In the genomic region with DNA sequence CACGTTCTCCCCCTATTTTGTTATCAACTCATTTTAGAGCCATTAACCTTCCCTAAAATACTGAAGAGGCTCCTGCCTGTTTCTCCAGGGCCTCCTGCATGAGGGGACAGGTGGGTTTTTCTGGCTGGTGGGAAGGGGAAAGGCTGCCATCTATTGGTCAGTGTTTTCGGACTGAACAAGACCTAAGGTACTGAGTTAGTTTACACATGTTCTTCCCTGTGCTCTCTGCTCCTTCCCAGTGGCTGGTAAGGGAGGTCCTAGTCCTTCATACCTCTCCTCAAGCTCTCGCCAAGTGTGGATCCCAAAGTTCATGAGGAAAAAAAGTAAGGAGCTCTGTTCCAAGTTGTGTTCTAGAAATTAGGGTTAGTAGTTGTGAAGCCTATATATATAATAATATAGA, we compare ENCODE assay signal across 1 cellular context.
TF ChIP-seq lines count a peak whose summit lies in the region.

No MANE protein-coding gene starts in this region.

TF ChIP-seq in SK-N-SH, 30 proteins besides CTCF, POLR2A, EP300 and RAD21 (continued from another document):
- TF ChIP-seq CHD2 (IDR thresholded peaks at IDR 0.05; ENCODE audit: low read length, partially characterized antibody) (no peak), GABPA (IDR thresholded peaks at IDR 0.05; ENCODE audit: low read depth) (no peak), MXI1 (IDR thresholded peaks at IDR 0.05; ENCODE audit: low read depth, low read length) (no peak), SIN3A (IDR thresholded peaks at IDR 0.05; ENCODE audit: borderline replicate concordance, low read depth, low read length) (no peak), MEF2A (IDR thresholded peaks at IDR 0.05; ENCODE audit: borderline replicate concordance, low read depth) (no peak)
- TF ChIP-seq, protein P1, sequence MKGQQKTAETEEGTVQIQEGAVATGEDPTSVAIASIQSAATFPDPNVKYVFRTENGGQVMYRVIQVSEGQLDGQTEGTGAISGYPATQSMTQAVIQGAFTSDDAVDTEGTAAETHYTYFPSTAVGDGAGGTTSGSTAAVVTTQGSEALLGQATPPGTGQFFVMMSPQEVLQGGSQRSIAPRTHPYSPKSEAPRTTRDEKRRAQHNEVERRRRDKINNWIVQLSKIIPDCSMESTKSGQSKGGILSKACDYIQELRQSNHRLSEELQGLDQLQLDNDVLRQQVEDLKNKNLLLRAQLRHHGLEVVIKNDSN (IDR thresholded peaks at IDR 0.05; ENCODE audit: borderline replicate concordance, low read depth): no peak
TF ChIP-seq in SK-N-SH: peak in this region for 0.
